ENCODE assay signal across 25 cellular contexts in the genomic region with DNA sequence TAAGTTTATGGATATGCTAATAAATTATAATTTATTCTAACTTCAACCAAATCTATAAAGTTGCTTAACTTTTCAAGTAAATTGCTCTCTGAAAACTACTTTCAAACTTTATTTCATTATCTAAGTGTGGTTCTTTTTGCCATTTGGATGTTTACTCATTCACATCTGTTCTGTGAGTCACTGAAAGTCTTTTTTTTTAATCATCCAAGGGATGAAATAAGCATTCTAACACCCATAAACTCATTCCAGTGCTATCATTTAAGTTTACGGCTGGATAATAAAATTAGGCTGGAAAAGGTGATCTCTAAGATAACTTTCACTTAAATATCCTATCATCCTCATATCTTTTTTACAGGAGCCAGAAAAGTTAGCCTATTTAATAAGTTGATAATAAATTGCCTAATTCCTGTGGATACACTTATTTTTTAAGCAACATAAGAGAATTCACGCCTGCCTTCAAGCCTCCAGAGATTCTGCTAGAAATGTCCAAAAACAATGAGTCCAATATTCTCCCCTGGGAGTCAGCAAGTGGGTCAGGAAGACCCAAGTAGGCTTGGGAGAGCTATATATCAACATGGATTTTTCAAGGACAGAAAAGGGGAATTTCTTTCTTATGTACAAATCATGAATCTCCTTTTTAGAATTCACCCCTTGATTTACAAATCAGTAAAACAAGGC. TPM values are rescaled to one million over a fixed set of nuclear protein-coding genes. Genes with fewer than 3 reads are reported as not detected.
DNase-seq lines count a peak whose midpoint lies in the region; ATAC-seq, FAIRE-seq and TF ChIP-seq lines count a peak whose summit lies in the region.
"Had no signal": no experiment of that assay in that cellular context is flagged by ENCODE, and none has a peak within 500 bp of the region (broad histone marks: within the 10 kb centered on the region; RNA-seq: fewer than 3 reads in every experiment).

No MANE protein-coding gene starts in this region.

- H3K4me3 ChIP-seq in vagina (no peak overlapping the region), right lobe of liver (no peak overlapping the region)
- H3K4me3 ChIP-seq: ascending aorta, upper lobe of left lung had no signal

- peak overlapping the region; percentile 43 for H3K27ac ChIP-seq in vagina
- H3K27ac ChIP-seq in right lobe of liver, result no peak overlapping the region
- H3K27ac ChIP-seq: ascending aorta, HL-60, upper lobe of left lung had no signal

- intact Hi-C loops in vagina (cut with DNase I) (no loop called here), right lobe of liver (cut with DNase I) (no loop called here)

- DNase-seq in DMS53 (lab: John Stamatoyannopoulos, UW) (peak; percentile 16), DMS53 treated with DMSO at 0.1 percent for 48 hours (lab: John Stamatoyannopoulos, UW; ENCODE audit: unreplicated experiment) (no peak), mesothelial cell of epicardium (ENCODE audit: low spot score in 2 of 2, unreplicated experiment in 2 of 2) (no peak), vagina (ENCODE audit: extremely low spot score in 2 of 2) (no peak), right lobe of liver (no peak), cerebellar nuclear complex (lab: John Stamatoyannopoulos, UW) (no peak)
- DNase-seq: 8988T; activated CD4-positive, alpha-beta T cell treated with anti-CD3 and anti-CD28 coated beads for 4 hours; activated CD8-positive, alpha-beta memory T cell treated with anti-CD3 and anti-CD28 coated beads for 24 hours; activated effector memory CD4-positive, alpha-beta T cell treated with anti-CD3 and anti-CD28 coated beads, Interleukin-2, amount 50 U/mL, for 16 hours; activated naive CD8-positive, alpha-beta T cell treated with anti-CD3 and anti-CD28 coated beads for 36 hours; CD4-positive, alpha-beta T cell; GOT3; Karpas-422; kidney glomerular epithelial cell; NCI-H510A; stimulated activated CD4-positive, alpha-beta T cell treated with anti-CD3 and anti-CD28 coated beads, Interleukin-2, amount 100 ng/mL, for 48 hours; upper lobe of left lung had no signal

- peaks cover 16% of the 10 kb centered on the region for H3K4me1 Mint-ChIP-seq in mesothelial cell of epicardium
- H3K4me1 Mint-ChIP-seq: activated naive CD8-positive, alpha-beta T cell treated with anti-CD3 and anti-CD28 coated beads for 36 hours; central memory CD8-positive, alpha-beta T cell had no signal

- H3K27me3 Mint-ChIP-seq in mesothelial cell of epicardium (ENCODE audit: low read depth), result no peaks in the 10 kb centered on the region
- H3K27me3 Mint-ChIP-seq: central memory CD8-positive, alpha-beta T cell had no signal

- H3K9me3 ChIP-seq in vagina (no peaks in the 10 kb centered on the region), right lobe of liver (no peaks in the 10 kb centered on the region)
- H3K9me3 ChIP-seq: ascending aorta, upper lobe of left lung had no signal

- H3K9me3 Mint-ChIP-seq in mesothelial cell of epicardium, result no peaks in the 10 kb centered on the region
- H3K9me3 Mint-ChIP-seq: activated naive CD8-positive, alpha-beta T cell treated with anti-CD3 and anti-CD28 coated beads for 36 hours; CD4-positive, alpha-beta T cell; central memory CD8-positive, alpha-beta T cell had no signal

- FAIRE-seq in endometrium (lab: Jason Lieb, UNC), result peak; percentile 94
- FAIRE-seq: GM12892 had no signal

- H3K36me3 ChIP-seq in vagina, result no peaks in the 10 kb centered on the region
- no peaks in the 10 kb centered on the region for H3K36me3 ChIP-seq in right lobe of liver
- H3K36me3 ChIP-seq: ascending aorta, upper lobe of left lung had no signal

- 69% methylated on average over 2 of the region's 2 CpGs for WGBS in right lobe of liver (ENCODE audit: insufficient coverage, low coverage, low lambda C conversion rate, missing lambda C conversion rate)

- ATAC-seq in GM18909 (IDR thresholded peaks at IDR 0.05; ENCODE audit: poor library complexity, unreplicated experiment), result no peak
- ATAC-seq in right lobe of liver, result no peak

- no peaks in the 10 kb centered on the region for H3K36me3 Mint-ChIP-seq in mesothelial cell of epicardium
- H3K36me3 Mint-ChIP-seq: activated naive CD8-positive, alpha-beta T cell treated with anti-CD3 and anti-CD28 coated beads for 36 hours had no signal

- TF ChIP-seq CTCF in mesothelial cell of epicardium (IDR thresholded peaks at IDR 0.05; ENCODE audit: unreplicated experiment), result no peak
- no peak for TF ChIP-seq CTCF in vagina (IDR thresholded peaks at IDR 0.05)
- TF ChIP-seq CTCF in right lobe of liver (IDR thresholded peaks at IDR 0.05), result no peak

- no peak overlapping the region for H3K4me3 Mint-ChIP-seq in mesothelial cell of epicardium
- H3K4me3 Mint-ChIP-seq: activated naive CD8-positive, alpha-beta T cell treated with anti-CD3 and anti-CD28 coated beads for 36 hours; CD4-positive, alpha-beta T cell; central memory CD8-positive, alpha-beta T cell had no signal

- H3K27me3 ChIP-seq in vagina (no peaks in the 10 kb centered on the region), right lobe of liver (no peaks in the 10 kb centered on the region)
- H3K27me3 ChIP-seq: ascending aorta, upper lobe of left lung had no signal

- no peaks in the 10 kb centered on the region for H3K4me1 ChIP-seq in vagina
- H3K4me1 ChIP-seq in right lobe of liver, result no peaks in the 10 kb centered on the region
- H3K4me1 ChIP-seq: ascending aorta, upper lobe of left lung had no signal

- TF ChIP-seq POLR2A in vagina (IDR thresholded peaks at IDR 0.05), result no peak
- TF ChIP-seq POLR2A in right lobe of liver (IDR thresholded peaks at IDR 0.05), result no peak

- peak overlapping the region; percentile 73 for H3K27ac Mint-ChIP-seq in mesothelial cell of epicardium
- H3K27ac Mint-ChIP-seq: activated naive CD8-positive, alpha-beta T cell treated with anti-CD3 and anti-CD28 coated beads for 36 hours; CD4-positive, alpha-beta T cell had no signal

RNA-seq across cellular contexts. Expression of a gene that starts 25.8 kb away (rescaled TPM):
- total RNA-seq in mesothelial cell of epicardium (not detected in 3 replicates), vagina (1.5 TPM), right lobe of liver (not detected)
- total RNA-seq: activated naive CD8-positive, alpha-beta T cell treated with anti-CD3 and anti-CD28 coated beads for 36 hours; ascending aorta; CD4-positive, alpha-beta T cell; pulmonary artery endothelial cell had no signal

RNA-seq across cellular contexts. Expression of a gene that starts 30.4 kb away (rescaled TPM):
- total RNA-seq in mesothelial cell of epicardium, result 1.8 to 2.1 TPM (median 1.9 TPM) in 3 replicates
- 16.9 TPM for total RNA-seq in vagina
- total RNA-seq in right lobe of liver, result 10 to 100 TPM in 2 of 6 experiments, 1 to 10 TPM in 4; 5.0 to 17.4 (median 8.4) TPM

RNA-seq across cellular contexts. Expression of a gene that starts 44.3 kb away (rescaled TPM):
- total RNA-seq in mesothelial cell of epicardium, result 9.0 to 10.4 TPM (median 10.0 TPM) in 3 replicates
- 18.4 TPM for total RNA-seq in vagina
- 1 to 10 TPM; 1.1 to 2.5 (median 1.3) TPM for total RNA-seq in right lobe of liver
